ENCODE assay signal across 8 cellular contexts in genomic region chr19:15280048-15280725, GRCh38. TPM values are rescaled to one million over a fixed set of nuclear protein-coding genes. Genes with fewer than 3 reads are reported as not detected.
A peak's percentile ranks its signal among the peaks of the same experiment; 100 is the strongest.
DNase-seq lines count a peak whose midpoint lies in the region; ATAC-seq, FAIRE-seq and TF ChIP-seq lines count a peak whose summit lies in the region.

No MANE protein-coding gene starts in this region.

- TF ChIP-seq CTCF in A549 (IDR thresholded peaks at IDR 0.05), result no peak
- TF ChIP-seq CTCF in nephron progenitor cell (IDR thresholded peaks at IDR 0.05), result no peak
- no peak for TF ChIP-seq CTCF in D721Med (IDR thresholded peaks at IDR 0.05; ENCODE audit: insufficient read depth, missing control alignments)

- H3K27ac Mint-ChIP-seq in nephron progenitor cell, result peak overlapping the region; percentile 98

- H3K27me3 Mint-ChIP-seq in nephron progenitor cell (ENCODE audit: low read depth, poor library complexity), result peaks cover 2% of the 10 kb centered on the region

- peaks cover 87% of the 10 kb centered on the region for H3K4me1 Mint-ChIP-seq in nephron progenitor cell

- no peak overlapping the region for H3K4me3 Mint-ChIP-seq in nephron progenitor cell

- no peak for ATAC-seq in A549

- H3K4me1 ChIP-seq in A549, result peaks cover 80% of the 10 kb centered on the region

- no peaks in the 10 kb centered on the region for H3K36me3 Mint-ChIP-seq in nephron progenitor cell (ENCODE audit: low read depth)

- DNase-seq in A549 (ENCODE audit: low read depth in 1 of 2, low spot score in 1 of 2), result no peak
- DNase-seq in NCI-H524 treated with DMSO at 0.1 percent for 48 hours (lab: John Stamatoyannopoulos, UW), result peak; percentile 74
- peak; percentile 50 for DNase-seq in epidermal melanocyte (ENCODE audit: insufficient read length, low spot score)
- DNase-seq in nephron progenitor cell, result no peak
- DNase-seq in D721Med (ENCODE audit: insufficient read length, low spot score), result no peak
- no peak for DNase-seq in NCI-H187 (lab: John Stamatoyannopoulos, UW)
- no peak for DNase-seq in HEK293T (ENCODE audit: extremely low spot score)
- DNase-seq in NCI-H1436 treated with DMSO at 0.1 percent for 48 hours (lab: John Stamatoyannopoulos, UW), result no peak

- POLR2A ChIA-PET in A549 (lab: Yijun Ruan, JAX) (no interaction called here), HEK293T (lab: Yijun Ruan, JAX) (no interaction called here)

- 75% methylated on average over 5 of the region's 6 CpGs for WGBS in A549 (ENCODE audit: missing lambda C conversion rate)

- H3K9me3 Mint-ChIP-seq in nephron progenitor cell, result no peaks in the 10 kb centered on the region

- H3K9me3 ChIP-seq in A549, result no peaks in the 10 kb centered on the region

- CTCF ChIA-PET in A549 (lab: Yijun Ruan, JAX), result interaction anchor here (0.8 to 1.6 kb wide), 2 partner anchors 18 to 31 kb away, joined by 3 to 5 read pairs; no protein-coding TSS in a partner anchor
- CTCF ChIA-PET in HEK293T (lab: Yijun Ruan, JAX), result interaction anchor here (0.5 to 1.4 kb wide), 3 partner anchors 23 to 133 kb away, joined by 3 to 6 read pairs (median 4); no protein-coding TSS in a partner anchor

- no peak overlapping the region for H3K4me3 ChIP-seq in A549

- TF ChIP-seq EP300 in A549 (IDR thresholded peaks at IDR 0.05), result no peak

- TF ChIP-seq POLR2A in A549 (IDR thresholded peaks at IDR 0.05; ENCODE audit: low read length), result no peak

- H3K27ac ChIP-seq in A549, result peak overlapping the region; percentile 75 to 84; a peak in 5 of 6 replicates

- no peak for TF ChIP-seq RAD21 in A549 (conservative IDR thresholded peaks at IDR 0.05 in 1 of 2, IDR thresholded peaks at IDR 0.05 in 1 of 2)

- no peak for FAIRE-seq in A549 (lab: Jason Lieb, UNC)
- FAIRE-seq in D721Med (lab: Jason Lieb, UNC), result no peak

- H3K4me2 ChIP-seq in A549, result peak overlapping the region; percentile 64; the same call in 2 of the 3 replicates

TF ChIP-seq in A549, 52 proteins besides CTCF, POLR2A, EP300 and RAD21:
- TF ChIP-seq KDM1A (IDR thresholded peaks at IDR 0.05; ENCODE audit: low read depth) (no peak), HOXB13 (CRISPR knock-in tag; IDR thresholded peaks at IDR 0.05; ENCODE audit: low read depth) (no peak), CBX2 (IDR thresholded peaks at IDR 0.05; ENCODE audit: borderline replicate concordance, low read depth) (no peak), MAFK (IDR thresholded peaks at IDR 0.05; ENCODE audit: partially characterized antibody) (no peak), BCL3 (IDR thresholded peaks at IDR 0.05) (no peak), JUNB (IDR thresholded peaks at IDR 0.05) (no peak), MYC (IDR thresholded peaks at IDR 0.05; ENCODE audit: borderline replicate concordance, low read length) (no peak), RCOR1 (IDR thresholded peaks at IDR 0.05; ENCODE audit: low read depth, low read length) (no peak)

TF ChIP-seq in HEK293T, 16 proteins besides CTCF, POLR2A, EP300 and RAD21:
- no peak for TF ChIP-seq L3MBTL2 (conservative IDR thresholded peaks at IDR 0.05)
- TF ChIP-seq TARDBP (IDR thresholded peaks at IDR 0.05), result no peak
- no peak for TF ChIP-seq BHLHE40 (IDR thresholded peaks at IDR 0.05; ENCODE audit: borderline replicate concordance)
- no peak for TF ChIP-seq SUZ12 (IDR thresholded peaks at IDR 0.05)
- no peak for TF ChIP-seq HDGF (IDR thresholded peaks at IDR 0.05; ENCODE audit: borderline replicate concordance)
- TF ChIP-seq ZNF384 (IDR thresholded peaks at IDR 0.05), result no peak
- no peak for TF ChIP-seq FOXM1 (IDR thresholded peaks at IDR 0.05; ENCODE audit: borderline replicate concordance)
- TF ChIP-seq CTBP1 (IDR thresholded peaks at IDR 0.05; ENCODE audit: borderline replicate concordance), result no peak
- TF ChIP-seq SP1 (IDR thresholded peaks at IDR 0.05), result no peak
- no peak for TF ChIP-seq PKNOX1 (IDR thresholded peaks at IDR 0.05)
- no peak for TF ChIP-seq ELF4 (IDR thresholded peaks at IDR 0.05)
- no peak for TF ChIP-seq LEF1 (IDR thresholded peaks at IDR 0.05; ENCODE audit: borderline replicate concordance)
- TF ChIP-seq FOXK2 (IDR thresholded peaks at IDR 0.05), result no peak
- no peak for TF ChIP-seq NFRKB (IDR thresholded peaks at IDR 0.05)
- TF ChIP-seq ARNT (IDR thresholded peaks at IDR 0.05), result no peak

RNA-seq across cellular contexts. Expression of gene EPHX3, which starts 47.9 kb away (rescaled TPM):
- polyA plus RNA-seq in A549 (2011; rRNA removed) (0.12 and 0.29 TPM in 2 replicates), A549 (2017; fragmentation: RNase III; extraction: RNeasy Plus Mini Kit Qiagen cat#74134 plus additional on column Dnase treatment) (0.05 to 0.08 TPM (median 0.08 TPM) in 3 replicates)
- 0.21 and 0.22 TPM in 2 replicates for polyA plus RNA-seq in A549 (2012; cell fraction: cytosol; rRNA removed)
- polyA plus RNA-seq in A549 (2012; cell fraction: nucleus; rRNA removed), result 1.5 and 1.7 TPM in 2 replicates
- 0.29 and 0.91 TPM in 2 replicates for polyA minus RNA-seq in A549 (2011; rRNA and poly(A)+ RNA removed)

RNA-seq across cellular contexts. Expression of gene BRD4, which starts 52.2 kb away (rescaled TPM):
- polyA plus RNA-seq in A549 (2011; rRNA removed) (8.3 and 11.8 TPM in 2 replicates), A549 (2017; fragmentation: RNase III; extraction: RNeasy Plus Mini Kit Qiagen cat#74134 plus additional on column Dnase treatment) (22.5 to 23.3 TPM (median 23.1 TPM) in 3 replicates)
- polyA plus RNA-seq in A549 (2012; cell fraction: cytosol; rRNA removed), result 8.9 and 12.2 TPM in 2 replicates
- polyA plus RNA-seq in A549 (2012; cell fraction: nucleus; rRNA removed), result 21.4 and 21.7 TPM in 2 replicates
- 30.4 and 34.7 TPM in 2 replicates for polyA minus RNA-seq in A549 (2011; rRNA and poly(A)+ RNA removed)

Comparison
In these comparisons a context has a peak if more than half of its experiments do, and no peak if none do; other contexts are left out.
1. DNase-seq: peak in NCI-H524 treated with DMSO at 0.1 percent for 48 hours (single experiment) and epidermal melanocyte (single experiment); none in A549 (0 of 2), nephron progenitor cell (single experiment), D721Med (single experiment), NCI-H187 (0 of 2), HEK293T (single experiment) and NCI-H1436 treated with DMSO at 0.1 percent for 48 hours (single experiment).